8 cellular contexts compared by ENCODE assay signal in the genomic region with DNA sequence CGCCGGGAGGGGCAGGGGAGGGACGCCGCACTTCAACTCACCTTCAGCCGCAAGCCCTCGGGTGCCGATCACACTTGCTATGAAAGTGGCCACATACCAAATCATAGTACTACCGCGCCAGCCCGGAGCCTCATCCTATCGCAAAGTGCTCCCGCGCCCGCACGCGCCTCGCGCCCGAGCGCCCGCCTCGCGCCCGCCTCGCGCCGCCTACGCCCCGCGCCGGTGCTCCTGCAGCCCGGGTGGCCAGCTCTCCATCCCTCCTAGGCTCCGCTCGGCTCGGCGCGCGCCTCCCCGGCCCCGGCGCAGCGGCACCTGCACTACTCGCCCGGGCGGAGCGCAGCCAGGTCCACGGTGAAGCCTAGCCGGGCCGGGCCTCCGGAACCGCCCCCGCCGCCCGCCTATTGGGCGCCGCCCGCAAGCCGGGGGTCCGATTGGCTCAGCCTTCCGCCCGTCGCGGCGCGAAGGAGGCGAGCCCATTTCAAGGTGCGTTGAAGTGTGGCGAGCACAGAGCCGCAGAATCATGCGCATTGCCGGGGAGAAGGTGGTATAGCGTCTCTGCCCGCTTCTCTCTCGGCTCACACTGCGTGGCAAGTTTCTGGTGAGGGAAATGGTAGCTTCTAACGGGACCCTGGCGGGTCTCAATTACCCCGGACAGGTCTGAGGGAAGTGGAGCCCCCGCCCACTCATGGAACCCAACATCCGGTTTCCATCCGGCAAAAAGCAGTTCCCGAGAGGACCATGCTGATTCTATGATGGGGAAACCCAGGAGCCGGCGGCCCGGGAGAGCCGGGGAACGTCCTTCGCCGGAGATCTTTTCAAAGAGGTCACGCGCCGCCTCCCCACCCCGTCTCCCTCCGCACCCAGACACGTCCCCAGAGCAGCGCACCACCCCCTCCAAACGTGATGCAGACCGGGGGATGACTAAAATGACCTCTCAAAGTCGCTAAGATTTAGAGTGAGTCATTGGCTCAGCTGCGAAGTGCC. TPM values are rescaled to one million over a fixed set of nuclear protein-coding genes. Genes with fewer than 3 reads are reported as not detected.
DNase-seq lines count a peak whose midpoint lies in the region; ATAC-seq and TF ChIP-seq lines count a peak whose summit lies in the region.

A gene with protein sequence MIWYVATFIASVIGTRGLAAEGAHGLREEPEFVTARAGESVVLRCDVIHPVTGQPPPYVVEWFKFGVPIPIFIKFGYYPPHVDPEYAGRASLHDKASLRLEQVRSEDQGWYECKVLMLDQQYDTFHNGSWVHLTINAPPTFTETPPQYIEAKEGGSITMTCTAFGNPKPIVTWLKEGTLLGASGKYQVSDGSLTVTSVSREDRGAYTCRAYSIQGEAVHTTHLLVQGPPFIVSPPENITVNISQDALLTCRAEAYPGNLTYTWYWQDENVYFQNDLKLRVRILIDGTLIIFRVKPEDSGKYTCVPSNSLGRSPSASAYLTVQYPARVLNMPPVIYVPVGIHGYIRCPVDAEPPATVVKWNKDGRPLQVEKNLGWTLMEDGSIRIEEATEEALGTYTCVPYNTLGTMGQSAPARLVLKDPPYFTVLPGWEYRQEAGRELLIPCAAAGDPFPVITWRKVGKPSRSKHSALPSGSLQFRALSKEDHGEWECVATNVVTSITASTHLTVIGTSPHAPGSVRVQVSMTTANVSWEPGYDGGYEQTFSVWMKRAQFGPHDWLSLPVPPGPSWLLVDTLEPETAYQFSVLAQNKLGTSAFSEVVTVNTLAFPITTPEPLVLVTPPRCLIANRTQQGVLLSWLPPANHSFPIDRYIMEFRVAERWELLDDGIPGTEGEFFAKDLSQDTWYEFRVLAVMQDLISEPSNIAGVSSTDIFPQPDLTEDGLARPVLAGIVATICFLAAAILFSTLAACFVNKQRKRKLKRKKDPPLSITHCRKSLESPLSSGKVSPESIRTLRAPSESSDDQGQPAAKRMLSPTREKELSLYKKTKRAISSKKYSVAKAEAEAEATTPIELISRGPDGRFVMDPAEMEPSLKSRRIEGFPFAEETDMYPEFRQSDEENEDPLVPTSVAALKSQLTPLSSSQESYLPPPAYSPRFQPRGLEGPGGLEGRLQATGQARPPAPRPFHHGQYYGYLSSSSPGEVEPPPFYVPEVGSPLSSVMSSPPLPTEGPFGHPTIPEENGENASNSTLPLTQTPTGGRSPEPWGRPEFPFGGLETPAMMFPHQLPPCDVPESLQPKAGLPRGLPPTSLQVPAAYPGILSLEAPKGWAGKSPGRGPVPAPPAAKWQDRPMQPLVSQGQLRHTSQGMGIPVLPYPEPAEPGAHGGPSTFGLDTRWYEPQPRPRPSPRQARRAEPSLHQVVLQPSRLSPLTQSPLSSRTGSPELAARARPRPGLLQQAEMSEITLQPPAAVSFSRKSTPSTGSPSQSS (N-terminal part only) (minus strand): TSS at position 319 of the 984 bp plus-strand sequence. CDS start 214 bp downstream, at position 105.

- peaks cover 77% of the 10 kb centered on the region for H3K27me3 Mint-ChIP-seq in nephron progenitor cell (ENCODE audit: low read depth, poor library complexity)
- peaks cover 36% of the 10 kb centered on the region for H3K27me3 Mint-ChIP-seq in stimulated activated naive CD8-positive, alpha-beta T cell treated with anti-CD3 and anti-CD28 coated beads, Interleukin-15, Interleukin-2, amounts not matched to agents 100 ng/mL and 50 ng/mL, for 24 hours

- H4K20me1 ChIP-seq in BLaER1 (no peaks in the 10 kb centered on the region), OCI-LY7 (ENCODE audit: insufficient read depth, low read length) (no peaks in the 10 kb centered on the region)

- H3K27ac ChIP-seq in BLaER1 (no peak within 1 kb of the TSS), OCI-LY7 (ENCODE audit: low read depth, low read length, poor library complexity, severe bottlenecking) (no peak within 1 kb of the TSS)

- H3K36me3 ChIP-seq in BLaER1 (no peaks in the 10 kb centered on the region), OCI-LY7 (ENCODE audit: insufficient read depth, low read length) (no peaks in the 10 kb centered on the region)

- intact Hi-C loops in OCI-LY7 (cut with micrococcal nuclease; ENCODE audit: unreplicated experiment): no loop called here

- H3K4me1 Mint-ChIP-seq in nephron progenitor cell: peaks cover 47% of the 10 kb centered on the region
- peaks cover 53% of the 10 kb centered on the region for H3K4me1 Mint-ChIP-seq in stimulated activated naive CD8-positive, alpha-beta T cell treated with anti-CD3 and anti-CD28 coated beads, Interleukin-15, Interleukin-2, amounts not matched to agents 100 ng/mL and 50 ng/mL, for 24 hours (ENCODE audit: low read depth)

- peak within 1 kb of the TSS; percentile 73 for H2AFZ ChIP-seq in OCI-LY7 (ENCODE audit: low read length)

- H3K79me2 ChIP-seq in OCI-LY7 (ENCODE audit: insufficient read depth, low read depth, low read length): no peaks in the 10 kb centered on the region

- ATAC-seq in GM19328 (IDR thresholded peaks at IDR 0.05; ENCODE audit: unreplicated experiment): peak; percentile 98
- ATAC-seq in HG03460 (IDR thresholded peaks at IDR 0.05; ENCODE audit: unreplicated experiment): peak; percentile 98

- peak within 1 kb of the TSS; percentile 89 for H3K4me3 Mint-ChIP-seq in nephron progenitor cell
- peak within 1 kb of the TSS; percentile 87 for H3K4me3 Mint-ChIP-seq in stimulated activated naive CD8-positive, alpha-beta T cell treated with anti-CD3 and anti-CD28 coated beads, Interleukin-15, Interleukin-2, amounts not matched to agents 100 ng/mL and 50 ng/mL, for 24 hours

- DNase-seq in OCI-LY7 (ENCODE audit: low spot score) (peak; percentile 83), fibroblast of the aortic adventitia (ENCODE audit: low read depth) (peak; percentile 48), nephron progenitor cell (peak; percentile 91)
- peak; percentile 91 for DNase-seq in activated effector memory CD4-positive, alpha-beta T cell treated with Interleukin-2 at 50 U/mL for 16 hours

- CTCF ChIA-PET in OCI-LY7 (lab: Charles Lee; ENCODE audit: unreplicated experiment): no interaction called here

- no peaks in the 10 kb centered on the region for H3K36me3 Mint-ChIP-seq in nephron progenitor cell (ENCODE audit: low read depth)
- peaks cover 7% of the 10 kb centered on the region for H3K36me3 Mint-ChIP-seq in stimulated activated naive CD8-positive, alpha-beta T cell treated with anti-CD3 and anti-CD28 coated beads, Interleukin-15, Interleukin-2, amounts not matched to agents 100 ng/mL and 50 ng/mL, for 24 hours (ENCODE audit: low read depth)

- H3K27ac Mint-ChIP-seq in nephron progenitor cell: no peak within 1 kb of the TSS
- peak within 1 kb of the TSS; percentile 87 for H3K27ac Mint-ChIP-seq in stimulated activated naive CD8-positive, alpha-beta T cell treated with anti-CD3 and anti-CD28 coated beads, Interleukin-15, Interleukin-2, amounts not matched to agents 100 ng/mL and 50 ng/mL, for 24 hours

- H3K4me3 ChIP-seq in BLaER1: peak within 1 kb of the TSS; percentile 66
- peak within 1 kb of the TSS; percentile 65 for H3K4me3 ChIP-seq in OCI-LY7 (ENCODE audit: low read depth, low read length, poor library complexity, severe bottlenecking)
- H3K4me3 ChIP-seq in fibroblast of the aortic adventitia (ENCODE audit: low read depth, low read length): peak within 1 kb of the TSS; percentile 66

- TF ChIP-seq CTCF in OCI-LY7 (conservative IDR thresholded peaks at IDR 0.05; ENCODE audit: low read length) (no peak), fibroblast of the aortic adventitia (IDR thresholded peaks at IDR 0.05; ENCODE audit: insufficient read depth, low read length) (no peak), nephron progenitor cell (IDR thresholded peaks at IDR 0.05) (no peak)

- H3K9me3 ChIP-seq in BLaER1 (no peaks in the 10 kb centered on the region), OCI-LY7 (ENCODE audit: low read length) (no peaks in the 10 kb centered on the region)

- no peaks in the 10 kb centered on the region for H3K9me2 ChIP-seq in OCI-LY7 (ENCODE audit: insufficient read depth, low read length)

- peak within 1 kb of the TSS; percentile 75 for H3K4me2 ChIP-seq in BLaER1
- peak within 1 kb of the TSS; percentile 73 for H3K4me2 ChIP-seq in OCI-LY7 (ENCODE audit: low read length)

- no peak within 1 kb of the TSS for H3K9ac ChIP-seq in BLaER1

- POLR2A ChIA-PET in OCI-LY7 (lab: Charles Lee): interaction anchor here (1.2 kb wide), 1 partner anchor 14 kb away, joined by 3 read pairs; no protein-coding TSS in a partner anchor

- no TSS peak for BruUV-seq in OCI-LY7 (replicated peaks; lab: Mats Ljungman, UMichigan)

- H3K4me1 ChIP-seq in BLaER1 (peaks cover 23% of the 10 kb centered on the region), OCI-LY7 (ENCODE audit: insufficient read depth, low read length, poor library complexity, severe bottlenecking) (no peaks in the 10 kb centered on the region)

- H3K27me3 ChIP-seq in BLaER1: no peaks in the 10 kb centered on the region

- no peaks in the 10 kb centered on the region for H3K9me3 Mint-ChIP-seq in nephron progenitor cell
- no peaks in the 10 kb centered on the region for H3K9me3 Mint-ChIP-seq in stimulated activated naive CD8-positive, alpha-beta T cell treated with anti-CD3 and anti-CD28 coated beads, Interleukin-15, Interleukin-2, amounts not matched to agents 100 ng/mL and 50 ng/mL, for 24 hours

RNA-seq across cellular contexts. Expression of the gene that starts here (rescaled TPM):
- total RNA-seq in OCI-LY7 (2014; rRNA removed; shearing (Covaris generic)): 0.36 and 0.95 TPM in 2 replicates
- total RNA-seq in OCI-LY7 (2022) (2.8 and 3.4 TPM in 2 replicates), fibroblast of the aortic adventitia (ENCODE audit: low replicate concordance) (1.7 and 3.2 TPM in 2 replicates)
